In genomic region chr11:36372101-36372767, GRCh38 we compare ENCODE assay signal across 1 cellular context.
TF ChIP-seq lines count a peak whose summit lies in the region.

No MANE protein-coding gene starts in this region.

TF ChIP-seq in IMR-90, 13 proteins besides CTCF, POLR2A, EP300 and RAD21:
- TF ChIP-seq FOS (IDR thresholded peaks at IDR 0.05; ENCODE audit: low read depth, low read length), result no peak
- no peak for TF ChIP-seq RCOR1 (IDR thresholded peaks at IDR 0.05; ENCODE audit: insufficient replicate concordance, low read length)
- no peak for TF ChIP-seq ELK1 (IDR thresholded peaks at IDR 0.05; ENCODE audit: borderline replicate concordance, low read depth, low read length)
- TF ChIP-seq SMC3 (IDR thresholded peaks at IDR 0.05; ENCODE audit: low read depth, low read length), result no peak
- TF ChIP-seq BHLHE40 (IDR thresholded peaks at IDR 0.05; ENCODE audit: low read depth, low read length), result peak; percentile 12; the same call in 1 of the 2 replicates
- no peak for TF ChIP-seq MAZ (IDR thresholded peaks at IDR 0.05; ENCODE audit: borderline replicate concordance, low read depth, low read length)
- TF ChIP-seq RFX5 (IDR thresholded peaks at IDR 0.05; ENCODE audit: low read depth, low read length), result no peak
- TF ChIP-seq NFE2L2 (IDR thresholded peaks at IDR 0.05; ENCODE audit: low read depth, low read length), result no peak
- no peak for TF ChIP-seq USF2 (IDR thresholded peaks at IDR 0.05; ENCODE audit: low read depth, low read length)
- TF ChIP-seq CHD1 (IDR thresholded peaks at IDR 0.05; ENCODE audit: low read depth, low read length), result no peak
- peak; percentile 91 for TF ChIP-seq CEBPB (IDR thresholded peaks at IDR 0.05; ENCODE audit: low read depth, low read length)
- no peak for TF ChIP-seq MAFK (IDR thresholded peaks at IDR 0.05; ENCODE audit: low read depth, low read length)
- TF ChIP-seq MXI1 (IDR thresholded peaks at IDR 0.05; ENCODE audit: borderline replicate concordance, low read depth, low read length), result no peak
TF ChIP-seq in IMR-90: peak in this region for 2.
